ENCODE assay signal across 12 cellular contexts in genomic region chr5:132250547-132250946, GRCh38. TPM values are rescaled to one million over a fixed set of nuclear protein-coding genes. Genes with fewer than 3 reads are reported as not detected.
"Had no signal": no experiment of that assay in that cellular context is flagged by ENCODE, and none has a peak within 500 bp of the region (broad histone marks: within the 10 kb centered on the region; RNA-seq: fewer than 3 reads in every experiment).

No MANE protein-coding gene starts in this region.

- H3K36me3 Mint-ChIP-seq: stimulated activated memory B cell treated with anti-CD40 and anti-IgM and Interleukin-4, amounts not matched to agents 10 μg/mL and 1 μg/mL and 100 μg/mL, for 72 hours; WTC11 had no signal

- H3K27me3 ChIP-seq: tibial artery had no signal

- H3K4me1 Mint-ChIP-seq: activated CD4-positive, alpha-beta T cell treated with anti-CD3 and anti-CD28 coated beads, Interleukin-2, amount 10 ng/mL, durations not matched to agents 7 days and 5 days; memory B cell; natural killer cell; stimulated activated memory B cell treated with anti-CD40 and anti-IgM and Interleukin-4, amounts not matched to agents 10 μg/mL and 1 μg/mL and 100 μg/mL, for 72 hours had no signal

- H3K4me3 ChIP-seq: tibial artery had no signal

- H3K36me3 ChIP-seq: tibial artery had no signal

- ATAC-seq: left ventricle myocardium superior; natural killer cell; right cardiac atrium; stimulated activated memory B cell treated with anti-CD40 and anti-IgM and Interleukin-4, amounts not matched to agents 10 μg/mL and 1 μg/mL and 100 μg/mL, for 72 hours had no signal

- H3K27ac Mint-ChIP-seq: activated CD4-positive, alpha-beta T cell treated with anti-CD3 and anti-CD28 coated beads, Interleukin-2, amount 10 ng/mL, durations not matched to agents 7 days and 5 days; memory B cell; natural killer cell; stimulated activated memory B cell treated with anti-CD40 and anti-IgM and Interleukin-4, amounts not matched to agents 10 μg/mL and 1 μg/mL and 100 μg/mL, for 72 hours; WTC11 had no signal

- H3K4me3 Mint-ChIP-seq: activated CD4-positive, alpha-beta T cell treated with anti-CD3 and anti-CD28 coated beads, Interleukin-2, amount 10 ng/mL, durations not matched to agents 7 days and 5 days; memory B cell; natural killer cell; stimulated activated memory B cell treated with anti-CD40 and anti-IgM and Interleukin-4, amounts not matched to agents 10 μg/mL and 1 μg/mL and 100 μg/mL, for 72 hours; WTC11 had no signal

- DNase-seq: activated CD4-positive, alpha-beta T cell treated with anti-CD3 and anti-CD28 coated beads, Interleukin-2, amount 10 ng/mL, durations not matched to agents 7 days and 5 days; activated naive CD4-positive, alpha-beta T cell treated with Interleukin-2 at 50 U/mL for 16 hours; cerebellar nuclear complex; erythroblast; left ventricle myocardium superior; natural killer cell; right cardiac atrium; T-helper 2 cell; tibial artery had no signal

RNA-seq across cellular contexts. Expression of gene PDLIM4, which starts 6.9 kb away (rescaled TPM):
- total RNA-seq: activated CD4-positive, alpha-beta T cell treated with anti-CD3 and anti-CD28 coated beads, Interleukin-2, amount 10 ng/mL, durations not matched to agents 7 days and 5 days; natural killer cell had no signal

RNA-seq across cellular contexts. Expression of gene SLC22A4, which starts 43.6 kb away (rescaled TPM):
- total RNA-seq: activated CD4-positive, alpha-beta T cell treated with anti-CD3 and anti-CD28 coated beads, Interleukin-2, amount 10 ng/mL, durations not matched to agents 7 days and 5 days had no signal
